In genomic region chr6:3523966-3524365, GRCh38 we compare ENCODE assay signal across 23 cellular contexts.
"Had no signal": no experiment of that assay in that cellular context is flagged by ENCODE, and none has a peak within 500 bp of the region (broad histone marks: within the 10 kb centered on the region; RNA-seq: fewer than 3 reads in every experiment).

No MANE protein-coding gene starts in this region.

- H2AFZ ChIP-seq: hepatocyte had no signal

- H3K79me2 ChIP-seq: hepatocyte had no signal

- H3K36me3 ChIP-seq: brain microvascular endothelial cell, colonic mucosa, lower lobe of right lung, ovary, right atrium auricular region, thyroid gland had no signal

- DNase-seq: activated CD4-positive, alpha-beta T cell treated with anti-CD3 and anti-CD28 coated beads for 1 hour; activated CD4-positive, alpha-beta T cell treated with anti-CD3 and anti-CD28 coated beads, Interleukin-2, amount 50 U/mL, for 1 hour; activated CD8-positive, alpha-beta T cell treated with anti-CD3 and anti-CD28 coated beads, Interleukin-2, amount 10 ng/mL, durations not matched to agents 7 days and 5 days; activated T-cell treated with anti-CD3 and anti-CD28 coated beads, Interleukin-2, amount 50 U/mL, for 1 hour; aorta; brain microvascular endothelial cell; dorsolateral prefrontal cortex; effector memory CD8-positive, alpha-beta T cell; immature natural killer cell; lower lobe of right lung; naive thymus-derived CD8-positive, alpha-beta T cell; ovary; psoas muscle; stimulated activated CD4-positive, alpha-beta T cell treated with anti-CD3 and anti-CD28 coated beads, Interleukin-1b, Interleukin-23, amount 100 ng/mL, for 48 hours; substantia nigra; thyroid gland had no signal

- H3K4me2 ChIP-seq: hepatocyte had no signal

- H3K27ac ChIP-seq: colonic mucosa, dorsolateral prefrontal cortex, hepatocyte, lower lobe of right lung, ovary, psoas muscle, right atrium auricular region, thyroid gland had no signal

- ATAC-seq: activated CD8-positive, alpha-beta T cell treated with anti-CD3 and anti-CD28 coated beads, Interleukin-2, amount 10 ng/mL, durations not matched to agents 7 days and 5 days; activated naive CD4-positive, alpha-beta T cell treated with anti-CD3 and anti-CD28 coated beads, Interleukin-2, amount 50 U/mL, for 72 hours; activated T-helper 17 cell treated with anti-CD3 and anti-CD28 coated beads, Interleukin-2, amount 50 U/mL, for 72 hours; effector memory CD8-positive, alpha-beta T cell; naive thymus-derived CD8-positive, alpha-beta T cell had no signal

- H3K27me3 ChIP-seq: brain microvascular endothelial cell, colonic mucosa, dorsolateral prefrontal cortex, hepatocyte, ovary, right atrium auricular region, thyroid gland had no signal

- FAIRE-seq: endothelial cell of umbilical vein, TTC549 had no signal

- H3K9me3 ChIP-seq: colonic mucosa, lower lobe of right lung, ovary, psoas muscle, thyroid gland had no signal

- H3K4me3 ChIP-seq: colonic mucosa, dorsolateral prefrontal cortex, hepatocyte, lower lobe of right lung, ovary, psoas muscle, right atrium auricular region, thyroid gland had no signal

- H3K4me1 ChIP-seq: colonic mucosa, lower lobe of right lung, psoas muscle, right atrium auricular region, thyroid gland had no signal
